Comparison of ENCODE assay signal across 1 cellular context in the genomic region with DNA sequence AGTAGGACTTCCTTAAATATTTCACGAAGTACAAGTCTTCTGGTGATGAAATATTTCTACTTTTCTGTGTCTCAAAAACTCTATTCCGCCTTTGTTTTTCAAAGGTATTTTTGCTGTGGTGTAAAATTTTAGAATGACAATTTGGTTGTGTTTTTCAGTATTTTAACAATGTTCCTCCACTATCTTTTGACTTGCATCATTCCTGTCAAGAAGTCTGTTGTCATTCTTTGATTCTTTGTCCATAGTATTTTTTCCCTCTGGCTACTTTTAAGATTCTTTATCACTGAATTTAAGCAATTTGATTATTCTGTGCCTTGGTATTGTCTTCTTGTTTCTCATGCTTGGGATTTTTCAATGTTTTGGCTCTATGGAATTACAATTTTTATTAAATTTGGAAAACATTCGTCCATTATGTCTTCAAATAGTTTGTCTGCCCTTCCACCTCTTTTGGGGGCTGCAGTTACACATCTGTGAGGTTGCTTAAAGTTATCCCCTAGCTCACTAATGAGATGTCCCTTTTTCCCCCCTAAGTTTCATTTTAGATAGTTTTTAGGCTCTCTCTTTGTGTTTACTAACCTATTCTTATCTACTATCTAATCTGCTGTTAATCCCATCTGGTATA.
TF ChIP-seq lines count a peak whose summit lies in the region.

No MANE protein-coding gene starts in this region.

TF ChIP-seq in HepG2, 621 proteins besides CTCF, POLR2A, EP300 and RAD21:
- TF ChIP-seq, protein P1, sequence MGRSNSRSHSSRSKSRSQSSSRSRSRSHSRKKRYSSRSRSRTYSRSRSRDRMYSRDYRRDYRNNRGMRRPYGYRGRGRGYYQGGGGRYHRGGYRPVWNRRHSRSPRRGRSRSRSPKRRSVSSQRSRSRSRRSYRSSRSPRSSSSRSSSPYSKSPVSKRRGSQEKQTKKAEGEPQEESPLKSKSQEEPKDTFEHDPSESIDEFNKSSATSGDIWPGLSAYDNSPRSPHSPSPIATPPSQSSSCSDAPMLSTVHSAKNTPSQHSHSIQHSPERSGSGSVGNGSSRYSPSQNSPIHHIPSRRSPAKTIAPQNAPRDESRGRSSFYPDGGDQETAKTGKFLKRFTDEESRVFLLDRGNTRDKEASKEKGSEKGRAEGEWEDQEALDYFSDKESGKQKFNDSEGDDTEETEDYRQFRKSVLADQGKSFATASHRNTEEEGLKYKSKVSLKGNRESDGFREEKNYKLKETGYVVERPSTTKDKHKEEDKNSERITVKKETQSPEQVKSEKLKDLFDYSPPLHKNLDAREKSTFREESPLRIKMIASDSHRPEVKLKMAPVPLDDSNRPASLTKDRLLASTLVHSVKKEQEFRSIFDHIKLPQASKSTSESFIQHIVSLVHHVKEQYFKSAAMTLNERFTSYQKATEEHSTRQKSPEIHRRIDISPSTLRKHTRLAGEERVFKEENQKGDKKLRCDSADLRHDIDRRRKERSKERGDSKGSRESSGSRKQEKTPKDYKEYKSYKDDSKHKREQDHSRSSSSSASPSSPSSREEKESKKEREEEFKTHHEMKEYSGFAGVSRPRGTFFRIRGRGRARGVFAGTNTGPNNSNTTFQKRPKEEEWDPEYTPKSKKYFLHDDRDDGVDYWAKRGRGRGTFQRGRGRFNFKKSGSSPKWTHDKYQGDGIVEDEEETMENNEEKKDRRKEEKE (IDR thresholded peaks at IDR 0.05): no peak
- peak; percentile 100 for TF ChIP-seq ZNF317 (CRISPR knock-in tag; IDR thresholded peaks at IDR 0.05)
